ENCODE assay signal across 8 cellular contexts in the genomic region with DNA sequence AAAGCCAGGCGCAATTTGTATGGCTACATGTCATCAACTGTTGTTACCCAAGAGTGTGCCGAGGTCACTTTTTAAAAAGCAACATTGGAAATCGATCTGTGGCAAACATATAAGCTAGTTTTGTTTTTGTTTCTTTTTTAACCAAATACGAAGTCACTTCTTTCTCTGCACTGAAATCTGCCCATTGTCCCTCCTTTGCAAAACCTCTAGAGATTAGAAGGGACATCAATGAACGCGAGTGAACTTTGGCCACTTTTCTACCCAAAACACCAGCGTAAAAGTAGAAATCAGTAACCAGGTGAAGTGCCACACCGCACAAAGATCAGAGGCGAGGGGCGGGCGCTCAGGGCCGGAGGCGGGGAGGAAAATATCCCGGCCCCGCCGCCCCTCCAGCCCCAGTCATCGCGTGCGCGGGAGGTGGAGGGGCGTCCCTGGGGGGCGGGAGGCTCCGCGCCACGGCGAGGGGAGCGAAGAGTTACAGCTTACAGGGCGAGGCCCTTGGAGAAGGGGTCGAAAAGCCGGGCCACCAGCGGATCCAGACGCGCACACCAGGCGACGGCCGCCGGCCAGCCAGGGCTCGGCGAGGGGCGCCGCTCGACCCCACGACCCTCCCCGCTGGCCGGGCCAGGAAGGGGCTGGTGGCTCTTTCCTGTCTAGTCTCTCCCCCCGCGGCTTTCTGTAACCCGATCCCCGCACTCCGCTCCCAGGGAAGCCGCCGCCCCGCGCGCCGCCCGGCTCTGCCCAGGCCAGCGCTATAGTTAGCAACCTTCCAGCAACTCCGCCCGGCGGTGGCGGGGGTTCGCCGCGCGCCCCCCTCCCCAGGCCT. TPM values are rescaled to one million over a fixed set of nuclear protein-coding genes. Genes with fewer than 3 reads are reported as not detected.
DNase-seq lines count a peak whose midpoint lies in the region; ATAC-seq and TF ChIP-seq lines count a peak whose summit lies in the region.

No MANE protein-coding gene starts in this region.

- TF ChIP-seq CTCF in A673 (conservative IDR thresholded peaks at IDR 0.05; ENCODE audit: low read depth, low read length) (no peak), HCT116 (IDR thresholded peaks at IDR 0.05 in 2 of 3, conservative IDR thresholded peaks at IDR 0.05 in 1 of 3; ENCODE audit: borderline replicate concordance in 1 of 3, insufficient read depth in 1 of 3, low read depth in 2 of 3, low read length in 2 of 3) (no peak), OCI-LY3 (IDR thresholded peaks at IDR 0.05; ENCODE audit: low read depth, low read length) (no peak), fibroblast of the aortic adventitia (IDR thresholded peaks at IDR 0.05; ENCODE audit: insufficient read depth, low read length) (no peak), neural crest cell (conservative IDR thresholded peaks at IDR 0.05) (no peak)

- H3K27me3 Mint-ChIP-seq in activated T-helper 2 cell treated with anti-CD3 and anti-CD28 coated beads, Interferon-gamma antibody, Interleukin-2, Interleukin-4, amounts not matched to agents 10 μg/mL and 5 μg/mL and 100 μg/mL, durations not matched to agents 14 hours and 24 hours and 36 hours (ENCODE audit: low read depth), result peaks cover 24% of the 10 kb centered on the region
- H3K27me3 Mint-ChIP-seq in neural crest cell (ENCODE audit: low read depth), result peaks cover 21% of the 10 kb centered on the region

- TF ChIP-seq POLR2A in HCT116 (IDR thresholded peaks at IDR 0.05; ENCODE audit: borderline replicate concordance, extremely low read depth, insufficient read depth, insufficient read length), result no peak

- peak; percentile 80 for DNase-seq in A673 (ENCODE audit: low spot score)
- peak; percentile 13 for DNase-seq in HCT116 (ENCODE audit: low read depth, low spot score)
- DNase-seq in activated T-helper 2 cell treated with anti-CD3 and anti-CD28 coated beads, Interferon-gamma antibody, Interleukin-2, Interleukin-4, amounts not matched to agents 10 μg/mL and 5 μg/mL and 100 μg/mL, durations not matched to agents 14 hours and 24 hours and 36 hours (ENCODE audit: low spot score), result peak; percentile 39
- peak; percentile 72 for DNase-seq in fibroblast of the aortic adventitia (ENCODE audit: low read depth)
- peak; percentile 69 for DNase-seq in neural crest cell (ENCODE audit: low read depth, low spot score)
- DNase-seq in NK-92 treated with Interleukin-12 subunit alpha and Interleukin-12 subunit beta, amount 100 ng/mL, for 24 hours (lab: John Stamatoyannopoulos, UW), result no peak

- H3K27ac ChIP-seq in A673 (ENCODE audit: low read depth, low read length, poor library complexity, severe bottlenecking), result peak overlapping the region; percentile 93
- H3K27ac ChIP-seq in HCT116 (ENCODE audit: low read depth, low read length), result peak overlapping the region; percentile 68
- H3K27ac ChIP-seq in OCI-LY3 (ENCODE audit: low read length), result no peak overlapping the region
- peak overlapping the region; percentile 50 for H3K27ac ChIP-seq in temporal lobe (ENCODE audit: low read depth, low read length)

- H3K27me3 ChIP-seq in A673 (replicated peaks; ENCODE audit: insufficient read depth, low read depth, low read length, poor library complexity), result no peaks in the 10 kb centered on the region
- no peaks in the 10 kb centered on the region for H3K27me3 ChIP-seq in HCT116 (ENCODE audit: insufficient read depth, low read length)
- peaks cover 16% of the 10 kb centered on the region for H3K27me3 ChIP-seq in OCI-LY3 (ENCODE audit: low read depth, low read length)

- H3K4me2 ChIP-seq in HCT116 (ENCODE audit: low read length) (peak overlapping the region; percentile 90), OCI-LY3 (ENCODE audit: low read length) (peak overlapping the region; percentile 51)

- H3K79me2 ChIP-seq in HCT116 (ENCODE audit: insufficient read depth, low read length) (no peaks in the 10 kb centered on the region; the same call in 1 of the 2 replicates), OCI-LY3 (ENCODE audit: low read length) (no peaks in the 10 kb centered on the region)

- peak overlapping the region; percentile 96 for H2AFZ ChIP-seq in HCT116 (ENCODE audit: low read depth, low read length, poor library complexity, severe bottlenecking)
- H2AFZ ChIP-seq in OCI-LY3 (ENCODE audit: low read depth, low read length), result no peak overlapping the region

- no peaks in the 10 kb centered on the region for H4K20me1 ChIP-seq in HCT116 (ENCODE audit: insufficient read depth)
- H4K20me1 ChIP-seq in OCI-LY3 (ENCODE audit: insufficient read depth, low read length), result no peaks in the 10 kb centered on the region

- no peaks in the 10 kb centered on the region for H3K36me3 ChIP-seq in A673 (ENCODE audit: insufficient read depth, low read length, poor library complexity, severe bottlenecking)
- H3K36me3 ChIP-seq in HCT116 (ENCODE audit: control insufficient read depth in 1 of 2, insufficient read depth in 2 of 2, low read length in 2 of 2), result no peaks in the 10 kb centered on the region
- no peaks in the 10 kb centered on the region for H3K36me3 ChIP-seq in OCI-LY3 (replicated peaks; ENCODE audit: low read depth, low read length)

- peaks cover 49% of the 10 kb centered on the region for H3K4me1 Mint-ChIP-seq in activated T-helper 2 cell treated with anti-CD3 and anti-CD28 coated beads, Interferon-gamma antibody, Interleukin-2, Interleukin-4, amounts not matched to agents 10 μg/mL and 5 μg/mL and 100 μg/mL, durations not matched to agents 14 hours and 24 hours and 36 hours (ENCODE audit: low read depth)
- H3K4me1 Mint-ChIP-seq in neural crest cell, result peaks cover 24% of the 10 kb centered on the region

- H3K9me2 ChIP-seq in HCT116 (ENCODE audit: insufficient read depth), result no peaks in the 10 kb centered on the region

- H3K36me3 Mint-ChIP-seq in activated T-helper 2 cell treated with anti-CD3 and anti-CD28 coated beads, Interferon-gamma antibody, Interleukin-2, Interleukin-4, amounts not matched to agents 10 μg/mL and 5 μg/mL and 100 μg/mL, durations not matched to agents 14 hours and 24 hours and 36 hours (ENCODE audit: low read depth), result peaks cover 5% of the 10 kb centered on the region
- no peaks in the 10 kb centered on the region for H3K36me3 Mint-ChIP-seq in neural crest cell (ENCODE audit: low read depth)

- peak overlapping the region; percentile 91 for H3K27ac Mint-ChIP-seq in activated T-helper 2 cell treated with anti-CD3 and anti-CD28 coated beads, Interferon-gamma antibody, Interleukin-2, Interleukin-4, amounts not matched to agents 10 μg/mL and 5 μg/mL and 100 μg/mL, durations not matched to agents 14 hours and 24 hours and 36 hours
- peak overlapping the region; percentile 72 for H3K27ac Mint-ChIP-seq in neural crest cell (ENCODE audit: unreplicated experiment)

- peak overlapping the region; percentile 66 for H3K9ac ChIP-seq in HCT116 (ENCODE audit: low read length)
- peak overlapping the region; percentile 52 for H3K9ac ChIP-seq in OCI-LY3 (ENCODE audit: low read length)

- CTCF ChIA-PET in A673 (lab: Charles Lee), result no interaction called here
- CTCF ChIA-PET in HCT116 (lab: Charles Lee), result no interaction called here

- POLR2A ChIA-PET in A673 (lab: Charles Lee; ENCODE audit: low non-redundant PET) (no interaction called here), HCT116 (lab: Charles Lee) (no interaction called here)

- no peaks in the 10 kb centered on the region for H3K9me3 Mint-ChIP-seq in activated T-helper 2 cell treated with anti-CD3 and anti-CD28 coated beads, Interferon-gamma antibody, Interleukin-2, Interleukin-4, amounts not matched to agents 10 μg/mL and 5 μg/mL and 100 μg/mL, durations not matched to agents 14 hours and 24 hours and 36 hours
- no peaks in the 10 kb centered on the region for H3K9me3 Mint-ChIP-seq in neural crest cell

- peaks cover 34% of the 10 kb centered on the region for H3K4me1 ChIP-seq in A673 (ENCODE audit: insufficient read depth, low read length, poor library complexity, severe bottlenecking)
- H3K4me1 ChIP-seq in HCT116 (ENCODE audit: control insufficient read depth in 1 of 2, insufficient read depth in 2 of 2, low read length in 2 of 2), result peaks cover 2 to 15% of the 10 kb centered on the region in 2 experiments; a peak in 3 of 4 replicates
- H3K4me1 ChIP-seq in OCI-LY3 (ENCODE audit: low read length), result no peaks in the 10 kb centered on the region

- intact Hi-C loops in A673 (cut with micrococcal nuclease; ENCODE audit: unreplicated experiment), result loop anchor here (5.0 to 10.0 kb wide), 4 partner anchors 65 to 218 kb away; no protein-coding TSS in a partner anchor
- intact Hi-C loops in HCT116 (cut with micrococcal nuclease), result no loop called here
- intact Hi-C loops in activated T-helper 2 cell treated with anti-CD3 and anti-CD28 coated beads, Interferon-gamma antibody, Interleukin-2, Interleukin-4, amounts not matched to agents 10 μg/mL and 5 μg/mL and 100 μg/mL, durations not matched to agents 14 hours and 24 hours and 36 hours (cut with micrococcal nuclease), result loop anchor here (1.0 to 5.0 kb wide), 6 partner anchors 10 to 585 kb away; no protein-coding TSS in a partner anchor

- BruUV-seq in A673 (replicated peaks; lab: Mats Ljungman, UMichigan) (no TSS peak), HCT116 (replicated peaks; lab: Mats Ljungman, UMichigan) (no TSS peak)

- RAD21 ChIA-PET in HCT116 (lab: Charles Lee; ENCODE audit: low non-redundant PET in 1 of 2, low total read pairs in 2 of 2, uncharacterized antibody in 2 of 2, unreplicated experiment in 2 of 2), result no interaction called here

- H3K4me3 ChIP-seq in A673 (ENCODE audit: low read depth, low read length, poor library complexity, severe bottlenecking) (peak overlapping the region; percentile 97), HCT116 (replicated peaks in 1 of 2; ENCODE audit: low read depth in 1 of 2, low read length in 2 of 2) (peak overlapping the region; percentile 67 to 80), OCI-LY3 (ENCODE audit: low read length) (peak overlapping the region; percentile 80), fibroblast of the aortic adventitia (ENCODE audit: low read depth, low read length) (peak overlapping the region; percentile 75)

- no peak for TF ChIP-seq RAD21 in HCT116 (IDR thresholded peaks at IDR 0.05; ENCODE audit: low read depth)

- ATAC-seq in HCT116, result peak; percentile 84

- H3K9me3 ChIP-seq in A673 (ENCODE audit: low read depth, low read length, poor library complexity, severe bottlenecking) (no peaks in the 10 kb centered on the region), HCT116 (ENCODE audit: control insufficient read depth in 1 of 2, insufficient read depth in 1 of 2, low read depth in 1 of 2, low read length in 2 of 2) (no peaks in the 10 kb centered on the region), OCI-LY3 (ENCODE audit: insufficient read depth, low read length) (no peaks in the 10 kb centered on the region)

- H3K4me3 Mint-ChIP-seq in activated T-helper 2 cell treated with anti-CD3 and anti-CD28 coated beads, Interferon-gamma antibody, Interleukin-2, Interleukin-4, amounts not matched to agents 10 μg/mL and 5 μg/mL and 100 μg/mL, durations not matched to agents 14 hours and 24 hours and 36 hours (ENCODE audit: low read depth), result peak overlapping the region; percentile 93
- H3K4me3 Mint-ChIP-seq in neural crest cell, result peak overlapping the region; percentile 89

RNA-seq across cellular contexts. Expression of gene RBMS1, which starts 1.0 kb away (rescaled TPM):
- total RNA-seq in A673 (2021) (80.5 and 84.9 TPM in 2 replicates), HCT116 (2021; ENCODE audit: unreplicated experiment) (17.6 TPM), fibroblast of the aortic adventitia (ENCODE audit: low replicate concordance) (70.2 and 170 TPM in 2 replicates), neural crest cell (28.4 and 31.0 TPM in 2 replicates), temporal lobe (8.9 TPM)
- 8.7 and 9.3 TPM in 2 replicates for polyA plus RNA-seq in HCT116 (2012)
- total RNA-seq in activated T-helper 2 cell treated with anti-CD3 and anti-CD28 coated beads, Interferon-gamma antibody, Interleukin-2, Interleukin-4, amounts not matched to agents 10 μg/mL and 5 μg/mL and 100 μg/mL, durations not matched to agents 14 hours and 24 hours and 36 hours, result 40.1 and 42.2 TPM in 2 replicates
